1 cellular context compared by ENCODE assay signal in the genomic region with DNA sequence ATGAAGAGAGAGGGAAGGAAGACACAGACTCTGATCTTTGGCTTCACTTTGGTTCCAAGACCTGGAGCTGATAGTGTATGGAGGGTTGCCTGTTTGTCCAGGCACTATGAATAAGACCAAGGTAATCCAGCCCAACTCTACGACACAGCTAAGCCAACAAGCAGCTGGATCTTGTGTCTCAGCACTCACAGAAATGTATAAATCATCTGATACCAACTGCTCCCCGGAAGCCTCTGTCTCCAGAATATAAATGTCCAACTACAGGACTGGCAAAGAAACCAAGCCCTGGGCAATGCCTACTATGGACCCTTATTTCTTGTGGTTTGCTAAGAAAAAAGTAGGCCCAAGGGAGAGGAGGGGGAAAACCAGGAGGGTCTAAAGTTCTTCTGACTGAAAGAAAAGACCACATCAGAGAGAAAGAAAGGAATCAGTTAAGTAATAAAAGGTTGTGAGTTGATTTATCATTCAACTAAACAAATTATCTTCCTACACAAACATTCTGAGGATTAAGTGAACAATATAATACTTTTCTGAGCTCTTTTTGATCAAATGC.
A peak's percentile ranks its signal among the peaks of the same experiment; 100 is the strongest.
TF ChIP-seq lines count a peak whose summit lies in the region.

No MANE protein-coding gene starts in this region.

TF ChIP-seq in GM12878, 131 proteins besides CTCF, POLR2A, EP300 and RAD21 (continued from another document and continues in another):
- TF ChIP-seq, protein P1, sequence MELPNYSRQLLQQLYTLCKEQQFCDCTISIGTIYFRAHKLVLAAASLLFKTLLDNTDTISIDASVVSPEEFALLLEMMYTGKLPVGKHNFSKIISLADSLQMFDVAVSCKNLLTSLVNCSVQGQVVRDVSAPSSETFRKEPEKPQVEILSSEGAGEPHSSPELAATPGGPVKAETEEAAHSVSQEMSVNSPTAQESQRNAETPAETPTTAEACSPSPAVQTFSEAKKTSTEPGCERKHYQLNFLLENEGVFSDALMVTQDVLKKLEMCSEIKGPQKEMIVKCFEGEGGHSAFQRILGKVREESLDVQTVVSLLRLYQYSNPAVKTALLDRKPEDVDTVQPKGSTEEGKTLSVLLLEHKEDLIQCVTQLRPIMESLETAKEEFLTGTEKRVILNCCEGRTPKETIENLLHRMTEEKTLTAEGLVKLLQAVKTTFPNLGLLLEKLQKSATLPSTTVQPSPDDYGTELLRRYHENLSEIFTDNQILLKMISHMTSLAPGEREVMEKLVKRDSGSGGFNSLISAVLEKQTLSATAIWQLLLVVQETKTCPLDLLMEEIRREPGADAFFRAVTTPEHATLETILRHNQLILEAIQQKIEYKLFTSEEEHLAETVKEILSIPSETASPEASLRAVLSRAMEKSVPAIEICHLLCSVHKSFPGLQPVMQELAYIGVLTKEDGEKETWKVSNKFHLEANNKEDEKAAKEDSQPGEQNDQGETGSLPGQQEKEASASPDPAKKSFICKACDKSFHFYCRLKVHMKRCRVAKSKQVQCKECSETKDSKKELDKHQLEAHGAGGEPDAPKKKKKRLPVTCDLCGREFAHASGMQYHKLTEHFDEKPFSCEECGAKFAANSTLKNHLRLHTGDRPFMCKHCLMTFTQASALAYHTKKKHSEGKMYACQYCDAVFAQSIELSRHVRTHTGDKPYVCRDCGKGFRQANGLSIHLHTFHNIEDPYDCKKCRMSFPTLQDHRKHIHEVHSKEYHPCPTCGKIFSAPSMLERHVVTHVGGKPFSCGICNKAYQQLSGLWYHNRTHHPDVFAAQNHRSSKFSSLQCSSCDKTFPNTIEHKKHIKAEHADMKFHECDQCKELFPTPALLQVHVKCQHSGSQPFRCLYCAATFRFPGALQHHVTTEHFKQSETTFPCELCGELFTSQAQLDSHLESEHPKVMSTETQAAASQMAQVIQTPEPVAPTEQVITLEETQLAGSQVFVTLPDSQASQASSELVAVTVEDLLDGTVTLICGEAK (IDR thresholded peaks at IDR 0.05; ENCODE audit: borderline replicate concordance): no peak
- TF ChIP-seq PAX5 (IDR thresholded peaks at IDR 0.05; ENCODE audit: borderline replicate concordance, low read depth, low read length) (no peak), CHD2 (IDR thresholded peaks at IDR 0.05; ENCODE audit: borderline replicate concordance, low read depth, low read length) (no peak; the same call in 1 of the 2 replicates), STAT1 (conservative IDR thresholded peaks at IDR 0.05) (no peak), ETV6 (conservative IDR thresholded peaks at IDR 0.05 in 1 of 2, IDR thresholded peaks at IDR 0.05 in 1 of 2; ENCODE audit: borderline replicate concordance in 1 of 2, low read depth in 1 of 2) (no peak), RAD51 (IDR thresholded peaks at IDR 0.05) (no peak), KLF5 (IDR thresholded peaks at IDR 0.05; ENCODE audit: partially characterized antibody) (no peak), RFX5 (IDR thresholded peaks at IDR 0.05; ENCODE audit: low read depth, low read length) (no peak), ZBED1 (IDR thresholded peaks at IDR 0.05; ENCODE audit: borderline replicate concordance) (no peak; the same call in 1 of the 2 replicates), SUPT20H (IDR thresholded peaks at IDR 0.05; ENCODE audit: borderline replicate concordance, control insufficient read depth, low read depth, low read length) (no peak), FOXM1 (IDR thresholded peaks at IDR 0.05; ENCODE audit: low read depth, low read length) (no peak; the same call in 1 of the 2 replicates), ZNF207 (IDR thresholded peaks at IDR 0.05; ENCODE audit: borderline replicate concordance) (no peak), EGR1 (IDR thresholded peaks at IDR 0.05; ENCODE audit: borderline replicate concordance in 1 of 2, low read depth in 2 of 2, low read length in 2 of 2) (no peak), ZNF274 (IDR thresholded peaks at IDR 0.05; ENCODE audit: insufficient read depth, insufficient read length) (no peak), NFYA (IDR thresholded peaks at IDR 0.05; ENCODE audit: borderline replicate concordance, low read depth, low read length) (no peak), ZSCAN29 (IDR thresholded peaks at IDR 0.05) (no peak), CBFB (IDR thresholded peaks at IDR 0.05; ENCODE audit: low read depth) (no peak; the same call in 1 of the 2 replicates), TCF7 (IDR thresholded peaks at IDR 0.05; ENCODE audit: borderline replicate concordance) (peak; percentile 81), ZNF217 (IDR thresholded peaks at IDR 0.05) (no peak), SIN3A (IDR thresholded peaks at IDR 0.05; ENCODE audit: low read depth, low read length) (no peak), TARDBP (IDR thresholded peaks at IDR 0.05; ENCODE audit: borderline replicate concordance) (no peak), CHD4 (IDR thresholded peaks at IDR 0.05) (no peak), ZZZ3 (IDR thresholded peaks at IDR 0.05; ENCODE audit: control insufficient read depth, insufficient read length, low read depth) (no peak), IKZF1 (conservative IDR thresholded peaks at IDR 0.05) (peak; percentile 33), BCL11A (IDR thresholded peaks at IDR 0.05; ENCODE audit: low read depth, low read length) (no peak), EED (IDR thresholded peaks at IDR 0.05; ENCODE audit: low read depth) (no peak), DPF2 (IDR thresholded peaks at IDR 0.05) (no peak), NR2F1 (conservative IDR thresholded peaks at IDR 0.05) (peak; percentile 32; the same call in 1 of the 2 replicates), YBX1 (IDR thresholded peaks at IDR 0.05) (no peak), ZNF384 (IDR thresholded peaks at IDR 0.05; ENCODE audit: borderline replicate concordance, low read depth, low read length) (no peak; the same call in 1 of the 2 replicates), SREBF1 (IDR thresholded peaks at IDR 0.05; ENCODE audit: low read length) (no peak), JUND (IDR thresholded peaks at IDR 0.05; ENCODE audit: low read depth, low read length) (no peak), MYC (IDR thresholded peaks at IDR 0.05; ENCODE audit: insufficient read depth, insufficient read length, insufficient replicate concordance, low read length, severe bottlenecking) (no peak)
- TF ChIP-seq, protein P2, sequence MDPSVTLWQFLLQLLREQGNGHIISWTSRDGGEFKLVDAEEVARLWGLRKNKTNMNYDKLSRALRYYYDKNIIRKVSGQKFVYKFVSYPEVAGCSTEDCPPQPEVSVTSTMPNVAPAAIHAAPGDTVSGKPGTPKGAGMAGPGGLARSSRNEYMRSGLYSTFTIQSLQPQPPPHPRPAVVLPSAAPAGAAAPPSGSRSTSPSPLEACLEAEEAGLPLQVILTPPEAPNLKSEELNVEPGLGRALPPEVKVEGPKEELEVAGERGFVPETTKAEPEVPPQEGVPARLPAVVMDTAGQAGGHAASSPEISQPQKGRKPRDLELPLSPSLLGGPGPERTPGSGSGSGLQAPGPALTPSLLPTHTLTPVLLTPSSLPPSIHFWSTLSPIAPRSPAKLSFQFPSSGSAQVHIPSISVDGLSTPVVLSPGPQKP (IDR thresholded peaks at IDR 0.05; ENCODE audit: low read depth, low read length): no peak
- TF ChIP-seq, protein P3, sequence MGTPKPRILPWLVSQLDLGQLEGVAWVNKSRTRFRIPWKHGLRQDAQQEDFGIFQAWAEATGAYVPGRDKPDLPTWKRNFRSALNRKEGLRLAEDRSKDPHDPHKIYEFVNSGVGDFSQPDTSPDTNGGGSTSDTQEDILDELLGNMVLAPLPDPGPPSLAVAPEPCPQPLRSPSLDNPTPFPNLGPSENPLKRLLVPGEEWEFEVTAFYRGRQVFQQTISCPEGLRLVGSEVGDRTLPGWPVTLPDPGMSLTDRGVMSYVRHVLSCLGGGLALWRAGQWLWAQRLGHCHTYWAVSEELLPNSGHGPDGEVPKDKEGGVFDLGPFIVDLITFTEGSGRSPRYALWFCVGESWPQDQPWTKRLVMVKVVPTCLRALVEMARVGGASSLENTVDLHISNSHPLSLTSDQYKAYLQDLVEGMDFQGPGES (IDR thresholded peaks at IDR 0.05): no peak
- TF ChIP-seq, protein P4, sequence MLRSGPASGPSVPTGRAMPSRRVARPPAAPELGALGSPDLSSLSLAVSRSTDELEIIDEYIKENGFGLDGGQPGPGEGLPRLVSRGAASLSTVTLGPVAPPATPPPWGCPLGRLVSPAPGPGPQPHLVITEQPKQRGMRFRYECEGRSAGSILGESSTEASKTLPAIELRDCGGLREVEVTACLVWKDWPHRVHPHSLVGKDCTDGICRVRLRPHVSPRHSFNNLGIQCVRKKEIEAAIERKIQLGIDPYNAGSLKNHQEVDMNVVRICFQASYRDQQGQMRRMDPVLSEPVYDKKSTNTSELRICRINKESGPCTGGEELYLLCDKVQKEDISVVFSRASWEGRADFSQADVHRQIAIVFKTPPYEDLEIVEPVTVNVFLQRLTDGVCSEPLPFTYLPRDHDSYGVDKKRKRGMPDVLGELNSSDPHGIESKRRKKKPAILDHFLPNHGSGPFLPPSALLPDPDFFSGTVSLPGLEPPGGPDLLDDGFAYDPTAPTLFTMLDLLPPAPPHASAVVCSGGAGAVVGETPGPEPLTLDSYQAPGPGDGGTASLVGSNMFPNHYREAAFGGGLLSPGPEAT (IDR thresholded peaks at IDR 0.05; ENCODE audit: low read depth): peak; percentile 82
- TF ChIP-seq, protein P5, sequence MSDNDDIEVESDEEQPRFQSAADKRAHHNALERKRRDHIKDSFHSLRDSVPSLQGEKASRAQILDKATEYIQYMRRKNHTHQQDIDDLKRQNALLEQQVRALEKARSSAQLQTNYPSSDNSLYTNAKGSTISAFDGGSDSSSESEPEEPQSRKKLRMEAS (IDR thresholded peaks at IDR 0.05; ENCODE audit: low read depth, low read length): no peak
- TF ChIP-seq, protein P6, sequence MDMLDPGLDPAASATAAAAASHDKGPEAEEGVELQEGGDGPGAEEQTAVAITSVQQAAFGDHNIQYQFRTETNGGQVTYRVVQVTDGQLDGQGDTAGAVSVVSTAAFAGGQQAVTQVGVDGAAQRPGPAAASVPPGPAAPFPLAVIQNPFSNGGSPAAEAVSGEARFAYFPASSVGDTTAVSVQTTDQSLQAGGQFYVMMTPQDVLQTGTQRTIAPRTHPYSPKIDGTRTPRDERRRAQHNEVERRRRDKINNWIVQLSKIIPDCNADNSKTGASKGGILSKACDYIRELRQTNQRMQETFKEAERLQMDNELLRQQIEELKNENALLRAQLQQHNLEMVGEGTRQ (IDR thresholded peaks at IDR 0.05; ENCODE audit: borderline replicate concordance, low read depth, low read length): no peak
- TF ChIP-seq, protein P7, sequence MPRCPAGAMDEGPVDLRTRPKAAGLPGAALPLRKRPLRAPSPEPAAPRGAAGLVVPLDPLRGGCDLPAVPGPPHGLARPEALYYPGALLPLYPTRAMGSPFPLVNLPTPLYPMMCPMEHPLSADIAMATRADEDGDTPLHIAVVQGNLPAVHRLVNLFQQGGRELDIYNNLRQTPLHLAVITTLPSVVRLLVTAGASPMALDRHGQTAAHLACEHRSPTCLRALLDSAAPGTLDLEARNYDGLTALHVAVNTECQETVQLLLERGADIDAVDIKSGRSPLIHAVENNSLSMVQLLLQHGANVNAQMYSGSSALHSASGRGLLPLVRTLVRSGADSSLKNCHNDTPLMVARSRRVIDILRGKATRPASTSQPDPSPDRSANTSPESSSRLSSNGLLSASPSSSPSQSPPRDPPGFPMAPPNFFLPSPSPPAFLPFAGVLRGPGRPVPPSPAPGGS (IDR thresholded peaks at IDR 0.05; ENCODE audit: borderline replicate concordance, insufficient read depth, low read depth, low read length, poor library complexity, severe bottlenecking): no peak
- TF ChIP-seq, protein P8, sequence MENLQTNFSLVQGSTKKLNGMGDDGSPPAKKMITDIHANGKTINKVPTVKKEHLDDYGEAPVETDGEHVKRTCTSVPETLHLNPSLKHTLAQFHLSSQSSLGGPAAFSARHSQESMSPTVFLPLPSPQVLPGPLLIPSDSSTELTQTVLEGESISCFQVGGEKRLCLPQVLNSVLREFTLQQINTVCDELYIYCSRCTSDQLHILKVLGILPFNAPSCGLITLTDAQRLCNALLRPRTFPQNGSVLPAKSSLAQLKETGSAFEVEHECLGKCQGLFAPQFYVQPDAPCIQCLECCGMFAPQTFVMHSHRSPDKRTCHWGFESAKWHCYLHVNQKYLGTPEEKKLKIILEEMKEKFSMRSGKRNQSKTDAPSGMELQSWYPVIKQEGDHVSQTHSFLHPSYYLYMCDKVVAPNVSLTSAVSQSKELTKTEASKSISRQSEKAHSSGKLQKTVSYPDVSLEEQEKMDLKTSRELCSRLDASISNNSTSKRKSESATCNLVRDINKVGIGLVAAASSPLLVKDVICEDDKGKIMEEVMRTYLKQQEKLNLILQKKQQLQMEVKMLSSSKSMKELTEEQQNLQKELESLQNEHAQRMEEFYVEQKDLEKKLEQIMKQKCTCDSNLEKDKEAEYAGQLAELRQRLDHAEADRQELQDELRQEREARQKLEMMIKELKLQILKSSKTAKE (IDR thresholded peaks at IDR 0.05; ENCODE audit: low read depth, poor library complexity, severe bottlenecking): no peak
- TF ChIP-seq, protein P9, sequence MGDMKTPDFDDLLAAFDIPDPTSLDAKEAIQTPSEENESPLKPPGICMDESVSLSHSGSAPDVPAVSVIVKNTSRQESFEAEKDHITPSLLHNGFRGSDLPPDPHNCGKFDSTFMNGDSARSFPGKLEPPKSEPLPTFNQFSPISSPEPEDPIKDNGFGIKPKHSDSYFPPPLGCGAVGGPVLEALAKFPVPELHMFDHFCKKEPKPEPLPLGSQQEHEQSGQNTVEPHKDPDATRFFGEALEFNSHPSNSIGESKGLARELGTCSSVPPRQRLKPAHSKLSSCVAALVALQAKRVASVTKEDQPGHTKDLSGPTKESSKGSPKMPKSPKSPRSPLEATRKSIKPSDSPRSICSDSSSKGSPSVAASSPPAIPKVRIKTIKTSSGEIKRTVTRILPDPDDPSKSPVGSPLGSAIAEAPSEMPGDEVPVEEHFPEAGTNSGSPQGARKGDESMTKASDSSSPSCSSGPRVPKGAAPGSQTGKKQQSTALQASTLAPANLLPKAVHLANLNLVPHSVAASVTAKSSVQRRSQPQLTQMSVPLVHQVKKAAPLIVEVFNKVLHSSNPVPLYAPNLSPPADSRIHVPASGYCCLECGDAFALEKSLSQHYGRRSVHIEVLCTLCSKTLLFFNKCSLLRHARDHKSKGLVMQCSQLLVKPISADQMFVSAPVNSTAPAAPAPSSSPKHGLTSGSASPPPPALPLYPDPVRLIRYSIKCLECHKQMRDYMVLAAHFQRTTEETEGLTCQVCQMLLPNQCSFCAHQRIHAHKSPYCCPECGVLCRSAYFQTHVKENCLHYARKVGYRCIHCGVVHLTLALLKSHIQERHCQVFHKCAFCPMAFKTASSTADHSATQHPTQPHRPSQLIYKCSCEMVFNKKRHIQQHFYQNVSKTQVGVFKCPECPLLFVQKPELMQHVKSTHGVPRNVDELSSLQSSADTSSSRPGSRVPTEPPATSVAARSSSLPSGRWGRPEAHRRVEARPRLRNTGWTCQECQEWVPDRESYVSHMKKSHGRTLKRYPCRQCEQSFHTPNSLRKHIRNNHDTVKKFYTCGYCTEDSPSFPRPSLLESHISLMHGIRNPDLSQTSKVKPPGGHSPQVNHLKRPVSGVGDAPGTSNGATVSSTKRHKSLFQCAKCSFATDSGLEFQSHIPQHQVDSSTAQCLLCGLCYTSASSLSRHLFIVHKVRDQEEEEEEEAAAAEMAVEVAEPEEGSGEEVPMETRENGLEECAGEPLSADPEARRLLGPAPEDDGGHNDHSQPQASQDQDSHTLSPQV (IDR thresholded peaks at IDR 0.05): peak; percentile 30; the same call in 1 of the 2 replicates
